In the genomic region with DNA sequence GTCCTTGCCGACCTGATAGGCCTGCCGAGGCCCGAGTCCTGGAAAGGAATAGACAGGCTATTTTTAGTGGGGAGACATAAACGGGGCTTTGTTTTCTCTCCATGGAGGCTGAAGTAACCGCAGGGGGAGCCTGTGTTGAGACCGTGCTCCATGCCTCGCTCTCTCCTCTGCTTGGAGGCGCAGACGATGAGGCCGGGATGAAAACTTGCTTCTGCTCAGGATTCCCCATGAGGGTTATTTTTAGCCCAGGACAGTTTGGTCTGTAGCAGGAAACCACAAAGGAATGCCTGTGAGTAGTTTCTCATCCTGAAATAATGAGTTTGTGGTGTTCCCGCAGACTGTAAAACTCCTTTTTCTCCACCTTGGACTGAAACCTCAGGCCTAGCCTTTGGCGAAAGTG, we compare ENCODE assay signal across 11 cellular contexts.
DNase-seq lines count a peak whose midpoint lies in the region; ATAC-seq and TF ChIP-seq lines count a peak whose summit lies in the region.
"Had no signal": no experiment of that assay in that cellular context is flagged by ENCODE, and none has a peak within 500 bp of the region (broad histone marks: within the 10 kb centered on the region; RNA-seq: fewer than 3 reads in every experiment).

No MANE protein-coding gene starts in this region.

- peaks cover 4% of the 10 kb centered on the region for H3K36me3 Mint-ChIP-seq in nephron (ENCODE audit: low read depth)

- no peaks in the 10 kb centered on the region for H3K79me2 ChIP-seq in fibroblast of lung (ENCODE audit: control insufficient read depth, insufficient read depth, low read length)

- ATAC-seq in HG03135 (IDR thresholded peaks at IDR 0.05; ENCODE audit: unreplicated experiment) (no peak), HG02973 (IDR thresholded peaks at IDR 0.05; ENCODE audit: unreplicated experiment) (no peak)

- H3K9me3 ChIP-seq in SJSA1 (replicated peaks) (no peaks in the 10 kb centered on the region), fibroblast of lung (ENCODE audit: control insufficient read depth, insufficient read depth, low read depth, low read length) (no peaks in the 10 kb centered on the region)
- H3K9me3 ChIP-seq: esophagus squamous epithelium had no signal

- DNase-seq in Ammon's horn (ENCODE audit: low spot score): peak; percentile 64
- peak; percentile 87 to 92 for DNase-seq in SJSA1 (ENCODE audit: low read depth in 1 of 2, low spot score in 2 of 2)
- peak; percentile 81 to 96 for DNase-seq in fibroblast of lung (ENCODE audit: low read depth in 2 of 2)
- DNase-seq in NCI-H1436 (lab: John Stamatoyannopoulos, UW): no peak
- DNase-seq in NCI-H2029 (lab: John Stamatoyannopoulos, UW): no peak
- DNase-seq: esophagus squamous epithelium, NCI-H526 had no signal

- TF ChIP-seq CTCF in fibroblast of lung (conservative IDR thresholded peaks at IDR 0.05 in 1 of 2, IDR thresholded peaks at IDR 0.05 in 1 of 2; ENCODE audit: low read depth in 1 of 2, low read length in 2 of 2): peak in 1 of 2 donors; percentile 7
- TF ChIP-seq CTCF in nephron (IDR thresholded peaks at IDR 0.05; ENCODE audit: unreplicated experiment in 3 of 3): no peak

- H3K27me3 Mint-ChIP-seq in nephron (ENCODE audit: low read depth): no peaks in the 10 kb centered on the region
- H3K27me3 Mint-ChIP-seq: IgD-negative memory B cell had no signal

- no peaks in the 10 kb centered on the region for H3K27me3 ChIP-seq in SJSA1 (replicated peaks)
- H3K27me3 ChIP-seq in fibroblast of lung (ENCODE audit: control insufficient read depth, insufficient read depth, low read length): no peaks in the 10 kb centered on the region
- H3K27me3 ChIP-seq: esophagus squamous epithelium had no signal

- no peaks in the 10 kb centered on the region for H3K9me3 Mint-ChIP-seq in nephron
- H3K9me3 Mint-ChIP-seq: IgD-negative memory B cell had no signal

- no peaks in the 10 kb centered on the region for H3K36me3 ChIP-seq in SJSA1
- peaks cover 1% of the 10 kb centered on the region for H3K36me3 ChIP-seq in fibroblast of lung (ENCODE audit: control insufficient read depth, insufficient read depth, low read length)

- H3K4me1 Mint-ChIP-seq in nephron: peaks cover 30% of the 10 kb centered on the region
- H3K4me1 Mint-ChIP-seq: IgD-negative memory B cell had no signal

- peak overlapping the region; percentile 57 for H3K27ac ChIP-seq in SJSA1
- no peak overlapping the region for H3K27ac ChIP-seq in fibroblast of lung (ENCODE audit: insufficient read depth, low read length)

- no peaks in the 10 kb centered on the region for H4K20me1 ChIP-seq in fibroblast of lung (ENCODE audit: control insufficient read depth, extremely low read depth, insufficient read depth, low read length)

- no peak overlapping the region for H2AFZ ChIP-seq in fibroblast of lung (ENCODE audit: low read length)

- H3K4me1 ChIP-seq in SJSA1 (replicated peaks) (peaks cover 26% of the 10 kb centered on the region), fibroblast of lung (ENCODE audit: control insufficient read depth, extremely low read depth, insufficient read depth, low read length) (peaks cover 8% of the 10 kb centered on the region)

- no peak overlapping the region for H3K4me2 ChIP-seq in fibroblast of lung (ENCODE audit: extremely low read depth, insufficient read depth, low read length)

- H3K4me3 ChIP-seq in SJSA1: no peak overlapping the region
- H3K4me3 ChIP-seq in fibroblast of lung (replicated peaks in 1 of 4; ENCODE audit: control extremely low read depth in 1 of 4, insufficient read depth in 1 of 4, low read depth in 3 of 4, low read length in 4 of 4): no peak overlapping the region
- H3K4me3 ChIP-seq: esophagus squamous epithelium had no signal

- peak overlapping the region in 2 of 3 experiments; percentile 37 to 42 for H3K27ac Mint-ChIP-seq in nephron
- H3K27ac Mint-ChIP-seq: IgD-negative memory B cell had no signal

- H3K9ac ChIP-seq in fibroblast of lung (ENCODE audit: insufficient read depth, low read length): no peak overlapping the region

- H3K4me3 Mint-ChIP-seq in nephron: no peak overlapping the region
- H3K4me3 Mint-ChIP-seq: IgD-negative memory B cell had no signal

Comparison
In these comparisons a context has a peak if more than half of its experiments do, and no peak if none do; other contexts are left out.
1. DNase-seq: peak in Ammon's horn (single experiment), SJSA1 (2 of 2) and fibroblast of lung (2 of 2); none in NCI-H1436 (single experiment) and NCI-H2029 (single experiment).